ENCODE assay signal across 1 cellular context in genomic region chr1:11337536-11338350, GRCh38.
TF ChIP-seq lines count a peak whose summit lies in the region.

No MANE protein-coding gene starts in this region.

TF ChIP-seq in HCT116, 20 proteins besides CTCF, POLR2A, EP300 and RAD21 (continued from another document):
- TF ChIP-seq ELF1 (IDR thresholded peaks at IDR 0.05; ENCODE audit: borderline replicate concordance, low read depth) = no peak
- no peak for TF ChIP-seq MAX (IDR thresholded peaks at IDR 0.05)
- TF ChIP-seq FOSL1 (IDR thresholded peaks at IDR 0.05; ENCODE audit: low read depth) = no peak
